In genomic region chr3:9111349-9112265, GRCh38 we compare ENCODE assay signal across 11 cellular contexts.
DNase-seq lines count a peak whose midpoint lies in the region; ATAC-seq and TF ChIP-seq lines count a peak whose summit lies in the region.
"Had no signal": no experiment of that assay in that cellular context is flagged by ENCODE, and none has a peak within 500 bp of the region (broad histone marks: within the 10 kb centered on the region; RNA-seq: fewer than 3 reads in every experiment).

No MANE protein-coding gene starts in this region.

- no peak overlapping the region for H3K4me2 ChIP-seq in GM23248 (ENCODE audit: unreplicated experiment)

- intact Hi-C loops in CD14-positive monocyte (cut with micrococcal nuclease): no loop called here

- H3K4me1 ChIP-seq in GM23248 (ENCODE audit: insufficient read depth) (no peaks in the 10 kb centered on the region), iPS-15b (ENCODE audit: control insufficient read depth, insufficient read depth, low read length) (no peaks in the 10 kb centered on the region)

- peaks cover 20% of the 10 kb centered on the region for H3K4me1 Mint-ChIP-seq in CD14-positive monocyte

- ATAC-seq in GM21515 (IDR thresholded peaks at IDR 0.05; ENCODE audit: unreplicated experiment): no peak
- no peak for ATAC-seq in GM18858 (IDR thresholded peaks at IDR 0.05; ENCODE audit: unreplicated experiment)

- H3K27me3 ChIP-seq in GM23248 (replicated peaks; ENCODE audit: insufficient read depth): peaks cover 12% of the 10 kb centered on the region
- no peaks in the 10 kb centered on the region for H3K27me3 ChIP-seq in iPS-15b (ENCODE audit: control insufficient read depth, insufficient read depth, low read length)
- H3K27me3 ChIP-seq: tibial nerve had no signal

- H3K36me3 Mint-ChIP-seq in CD14-positive monocyte: no peaks in the 10 kb centered on the region

- H3K9ac ChIP-seq in GM23248 (no peak overlapping the region), iPS-15b (ENCODE audit: low read depth, low read length) (peak overlapping the region; percentile 37)

- H3K9me3 Mint-ChIP-seq in CD14-positive monocyte: peaks cover 0 to 10% (median 4%) of the 10 kb centered on the region in 7 donors

- no peak overlapping the region for H2AFZ ChIP-seq in GM23248

- no peak overlapping the region for H3K4me3 Mint-ChIP-seq in CD14-positive monocyte

- no peaks in the 10 kb centered on the region for H4K20me1 ChIP-seq in GM23248 (ENCODE audit: insufficient read depth)

- peak; percentile 65 for DNase-seq in GM23248
- peak; percentile 81 for DNase-seq in stromal cell of bone marrow (ENCODE audit: low read depth)
- no peak for DNase-seq in CD14-positive monocyte (ENCODE audit: low spot score)
- DNase-seq in HT-29 (ENCODE audit: low spot score): no peak
- DNase-seq: NCI-H1417 treated with DMSO at 0.1 percent for 48 hours, T-helper 2 cell had no signal

- H3K27ac Mint-ChIP-seq in CD14-positive monocyte: peak overlapping the region in 2 of 7 donors; percentile 1 to 71

- no peaks in the 10 kb centered on the region for H3K36me3 ChIP-seq in GM23248 (ENCODE audit: low read depth)
- no peaks in the 10 kb centered on the region for H3K36me3 ChIP-seq in iPS-15b (ENCODE audit: control insufficient read depth, insufficient read depth, low read length)

- in situ Hi-C loops in GM23248 (cut with MboI): no loop called here

- no peaks in the 10 kb centered on the region for H3K79me2 ChIP-seq in GM23248 (ENCODE audit: insufficient read depth)

- no peaks in the 10 kb centered on the region for H3K9me2 ChIP-seq in GM23248 (ENCODE audit: insufficient read depth)

- no peak overlapping the region for H3K27ac ChIP-seq in GM23248
- H3K27ac ChIP-seq in angular gyrus (ENCODE audit: low read depth, low read length): peak overlapping the region; percentile 93
- H3K27ac ChIP-seq: tibial nerve had no signal

- no peaks in the 10 kb centered on the region for H3F3A ChIP-seq in GM23248 (ENCODE audit: insufficient read depth)

- H3K27me3 Mint-ChIP-seq in CD14-positive monocyte (ENCODE audit: low read depth in 3 of 3): peaks cover 0 to 4% (median 0%) of the 10 kb centered on the region in 3 donors

- H3K9me3 ChIP-seq in GM23248 (ENCODE audit: low read depth) (no peaks in the 10 kb centered on the region), iPS-15b (ENCODE audit: control insufficient read depth, insufficient read depth, low read length) (no peaks in the 10 kb centered on the region)
- H3K9me3 ChIP-seq: tibial nerve had no signal

- 37% methylated on average over 17 of the region's 17 CpGs for WGBS in GM23248 (ENCODE audit: low coverage in 1 of 2, low lambda C conversion rate in 2 of 2, missing lambda C conversion rate in 2 of 2), 2 experiments

- TF ChIP-seq CTCF in CD14-positive monocyte (IDR thresholded peaks at IDR 0.05): no peak

- H3K4me3 ChIP-seq in GM23248 (no peak overlapping the region), iPS-15b (ENCODE audit: low read depth, low read length) (no peak overlapping the region)
- H3K4me3 ChIP-seq: tibial nerve had no signal

Comparison
In these comparisons a context has a peak if more than half of its experiments do, and no peak if none do; other contexts are left out.
1. DNase-seq: peak in GM23248 (single experiment) and stromal cell of bone marrow (single experiment); none in CD14-positive monocyte (single experiment) and HT-29 (single experiment).